Comparison of ENCODE assay signal across 9 cellular contexts in the genomic region with DNA sequence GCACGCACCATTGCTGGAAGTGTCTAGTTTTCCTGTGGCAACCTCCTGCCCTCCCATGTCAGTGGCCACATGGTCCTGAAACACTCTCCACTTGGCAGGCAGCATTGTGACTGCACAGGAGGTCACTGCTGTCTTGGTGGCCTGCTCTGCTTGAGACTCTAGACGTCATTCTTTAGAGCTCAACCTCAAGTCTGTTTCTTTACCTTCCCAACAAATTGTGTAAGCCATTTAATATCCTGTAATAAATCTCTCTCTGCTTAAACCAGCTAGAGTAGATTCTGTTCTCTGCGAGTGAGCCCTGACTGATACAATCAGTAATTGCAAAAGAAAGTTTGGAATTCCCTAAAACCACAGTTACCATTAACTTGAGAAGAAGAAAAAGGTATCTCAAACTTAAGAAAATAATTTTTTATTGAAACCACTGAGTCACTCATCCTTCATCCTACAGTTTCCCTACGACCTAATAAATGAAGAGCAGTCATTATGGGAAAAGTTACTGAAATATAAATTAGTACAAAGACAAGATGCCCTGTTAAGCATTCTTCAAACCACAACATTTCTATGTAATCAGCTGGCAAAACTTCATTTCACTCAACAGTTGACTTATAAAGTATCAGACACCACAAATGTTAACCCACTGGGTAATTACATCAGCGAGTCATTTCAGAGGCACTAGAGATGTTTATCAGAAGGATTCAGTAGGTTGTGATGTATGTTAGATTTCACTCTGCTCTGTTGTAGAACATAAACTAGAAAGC. TPM values are rescaled to one million over a fixed set of nuclear protein-coding genes. Genes with fewer than 3 reads are reported as not detected.
DNase-seq lines count a peak whose midpoint lies in the region; ATAC-seq, FAIRE-seq and TF ChIP-seq lines count a peak whose summit lies in the region.
"Had no signal": no experiment of that assay in that cellular context is flagged by ENCODE, and none has a peak within 500 bp of the region (broad histone marks: within the 10 kb centered on the region; RNA-seq: fewer than 3 reads in every experiment).

No MANE protein-coding gene starts in this region.

- H3K9me3 Mint-ChIP-seq in MCF 10A (ENCODE audit: unreplicated experiment), result no peaks in the 10 kb centered on the region

- no peak overlapping the region for H4K8ac ChIP-seq in neuronal stem cell (ENCODE audit: low read depth, low read length)

- H3K36me3 Mint-ChIP-seq in MCF 10A (ENCODE audit: insufficient read depth, unreplicated experiment), result peaks cover 11% of the 10 kb centered on the region

- FAIRE-seq in HTR-8/SVneo (lab: Jason Lieb, UNC), result no peak

- no peak for ATAC-seq in HG02610 (IDR thresholded peaks at IDR 0.05; ENCODE audit: unreplicated experiment)

- peaks cover 4% of the 10 kb centered on the region for H3K79me1 ChIP-seq in neuronal stem cell (ENCODE audit: low read depth, low read length)

- H3K4ac ChIP-seq in neuronal stem cell (ENCODE audit: low read length), result no peak overlapping the region

- no peaks in the 10 kb centered on the region for H4K20me1 ChIP-seq in MM.1S (ENCODE audit: insufficient read depth, low read length)

- H3K27me3 ChIP-seq in neuronal stem cell (ENCODE audit: control insufficient read depth in 3 of 3, insufficient read depth in 3 of 3, low read depth in 1 of 3, low read length in 3 of 3) (no peaks in the 10 kb centered on the region), MM.1S (replicated peaks; ENCODE audit: insufficient read depth, low read length) (no peaks in the 10 kb centered on the region)

- H3K4me3 ChIP-seq in neuronal stem cell (ENCODE audit: low read length in 2 of 2), result no peak overlapping the region
- H3K4me3 ChIP-seq in MM.1S (ENCODE audit: low read length), result no peak overlapping the region

- WGBS in neuronal stem cell (ENCODE audit: extremely low coverage in 2 of 2, insufficient read length in 2 of 2, insufficient replicate concordance in 1 of 2), 2 donors, result no CpG with 5 or more reads among the region's 5 CpGs

- H4K91ac ChIP-seq in neuronal stem cell (ENCODE audit: low read depth, low read length, poor library complexity), result no peak overlapping the region

- H3K27ac ChIP-seq in neuronal stem cell (replicated peaks; ENCODE audit: low read length) (no peak overlapping the region), MM.1S (ENCODE audit: low read length) (no peak overlapping the region)

- H3K79me2 ChIP-seq in MM.1S (ENCODE audit: low read length), result peaks cover 25% of the 10 kb centered on the region; the same call in 1 of the 2 replicates

- no peaks in the 10 kb centered on the region for H3K27me3 Mint-ChIP-seq in MCF 10A (ENCODE audit: insufficient read depth, unreplicated experiment)

- H3K36me3 ChIP-seq in neuronal stem cell (replicated peaks in 1 of 2; ENCODE audit: control insufficient read depth in 2 of 2, insufficient read depth in 2 of 2, low read length in 2 of 2), result peaks cover 2 to 3% of the 10 kb centered on the region in 2 donors
- no peaks in the 10 kb centered on the region for H3K36me3 ChIP-seq in MM.1S (replicated peaks; ENCODE audit: insufficient read depth, low read length)

- no peak overlapping the region for H2BK15ac ChIP-seq in neuronal stem cell (ENCODE audit: low read length)

- CTCF ChIA-PET in MCF 10A (lab: Yijun Ruan, JAX), result interaction anchor here (0.6 kb wide), 1 partner anchor 30 kb away, joined by 3 read pairs; no protein-coding TSS in a partner anchor

- no peak overlapping the region for H2BK120ac ChIP-seq in neuronal stem cell (ENCODE audit: low read depth, low read length)

- no TSS peak for BruUV-seq in MCF 10A (replicated peaks; lab: Mats Ljungman, UMichigan)

- peak overlapping the region; percentile 8 for H2AK5ac ChIP-seq in neuronal stem cell (ENCODE audit: low read depth, low read length)

- DNase-seq in DMS79 treated with DMSO at 0.1 percent for 48 hours (lab: John Stamatoyannopoulos, UW) (peak; percentile 21), HTR-8/SVneo (ENCODE audit: insufficient read length, low spot score) (peak; percentile 39), MCF 10A (ENCODE audit: unreplicated experiment) (no peak), neuronal stem cell (ENCODE audit: low spot score) (no peak), amniotic stem cell (lab: John Stamatoyannopoulos, UW) (no peak), SW480 (ENCODE audit: low spot score) (no peak), MM.1S (no peak)
- DNase-seq: NCI-H2227 treated with DMSO at 0.1 percent for 48 hours had no signal

- H3K18ac ChIP-seq in neuronal stem cell (ENCODE audit: low read length), result no peak overlapping the region

- H3K4me1 Mint-ChIP-seq in MCF 10A (ENCODE audit: insufficient read depth, unreplicated experiment), result peaks cover 36% of the 10 kb centered on the region

- no peak overlapping the region for H2BK12ac ChIP-seq in neuronal stem cell (ENCODE audit: low read length)

- H3F3A ChIP-seq in MM.1S (ENCODE audit: insufficient read depth, low read length), result no peaks in the 10 kb centered on the region

- no peak overlapping the region for H2AFZ ChIP-seq in neuronal stem cell (ENCODE audit: low read length)
- H2AFZ ChIP-seq in MM.1S (ENCODE audit: low read length), result no peak overlapping the region

- peak overlapping the region; percentile 3 for H3K4me3 Mint-ChIP-seq in MCF 10A (ENCODE audit: unreplicated experiment)

- POLR2A ChIA-PET in MCF 10A (lab: Yijun Ruan, JAX), result interaction anchor here (0.7 to 3.1 kb wide), 5 partner anchors 9 to 85 kb away, joined by 3 to 12 read pairs (median 3); no protein-coding TSS in a partner anchor

- H3K27ac Mint-ChIP-seq in MCF 10A (ENCODE audit: low read depth, unreplicated experiment), result peak overlapping the region; percentile 77

- no peak overlapping the region for H2BK5ac ChIP-seq in neuronal stem cell (ENCODE audit: low read length)

- H3K4me1 ChIP-seq in neuronal stem cell (ENCODE audit: control insufficient read depth in 2 of 2, insufficient read depth in 1 of 2, low read depth in 1 of 2, low read length in 2 of 2), result no peaks in the 10 kb centered on the region
- no peaks in the 10 kb centered on the region for H3K4me1 ChIP-seq in MM.1S (ENCODE audit: low read length)

- no peaks in the 10 kb centered on the region for H3K9me2 ChIP-seq in MM.1S (replicated peaks; ENCODE audit: insufficient read depth, low read length)

- no peak for TF ChIP-seq CTCF in MCF 10A (IDR thresholded peaks at IDR 0.05; ENCODE audit: unreplicated experiment)
- no peak for TF ChIP-seq CTCF in MM.1S (IDR thresholded peaks at IDR 0.05; ENCODE audit: low read length)

- intact Hi-C loops in MCF 10A (cut with micrococcal nuclease), result no loop called here

- H3K23ac ChIP-seq in neuronal stem cell (ENCODE audit: low read depth, low read length, poor library complexity), result peak overlapping the region; percentile 8

- H3K9ac ChIP-seq in neuronal stem cell (ENCODE audit: low read depth, low read length, poor library complexity) (no peak overlapping the region), MM.1S (ENCODE audit: low read length) (no peak overlapping the region)

- H3K14ac ChIP-seq in neuronal stem cell (ENCODE audit: low read length), result no peak overlapping the region

- H3K4me2 ChIP-seq in neuronal stem cell (ENCODE audit: insufficient read depth, low read length, poor library complexity, severe bottlenecking) (no peak overlapping the region), MM.1S (ENCODE audit: low read depth, low read length) (no peak overlapping the region)

- H3K9me3 ChIP-seq in neuronal stem cell (replicated peaks in 1 of 2; ENCODE audit: control insufficient read depth in 2 of 2, insufficient read depth in 1 of 2, low read depth in 1 of 2, low read length in 2 of 2), result peaks cover 2 to 7% of the 10 kb centered on the region in 2 donors
- H3K9me3 ChIP-seq in MM.1S (replicated peaks; ENCODE audit: insufficient read depth, low read length), result no peaks in the 10 kb centered on the region

RNA-seq across cellular contexts. Expression of a gene that starts 18.0 kb away (rescaled TPM):
- 23.4 and 28.6 TPM in 2 replicates for total RNA-seq in MCF 10A (2022)
- 30.3 TPM for polyA plus RNA-seq in neuronal stem cell (2013, experiment 1 of 2)
- polyA plus RNA-seq in neuronal stem cell (2013, experiment 2 of 2), result 31.1 TPM

Comparison
In these comparisons a context has a peak if more than half of its experiments do, and no peak if none do; other contexts are left out.
1. DNase-seq: peak in DMS79 treated with DMSO at 0.1 percent for 48 hours (single experiment) and HTR-8/SVneo (single experiment); none in MCF 10A (single experiment), neuronal stem cell (single experiment), amniotic stem cell (single experiment), SW480 (single experiment) and MM.1S (single experiment).